9 cellular contexts compared by ENCODE assay signal in genomic region chr2:68487773-68488355, GRCh38. TPM values are rescaled to one million over a fixed set of nuclear protein-coding genes. Genes with fewer than 3 reads are reported as not detected.
DNase-seq lines count a peak whose midpoint lies in the region; ATAC-seq and TF ChIP-seq lines count a peak whose summit lies in the region.
"Had no signal": no experiment of that assay in that cellular context is flagged by ENCODE, and none has a peak within 500 bp of the region (broad histone marks: within the 10 kb centered on the region; RNA-seq: fewer than 3 reads in every experiment).

No MANE protein-coding gene starts in this region.

- TF ChIP-seq RAD21 in SK-N-SH (IDR thresholded peaks at IDR 0.05; ENCODE audit: low read length), result peak; percentile 66

- peak in 1 of 2 donors; percentile 56 for ATAC-seq in CD4-positive, CD25-positive, alpha-beta regulatory T cell (ENCODE audit: low read depth in 2 of 2)
- ATAC-seq in foreskin keratinocyte (no peak), upper lobe of right lung (peak; percentile 43), HG02852 (IDR thresholded peaks at IDR 0.05; ENCODE audit: unreplicated experiment) (no peak), HG03460 (IDR thresholded peaks at IDR 0.05; ENCODE audit: unreplicated experiment) (no peak)

- no peak for TF ChIP-seq EP300 in SK-N-SH (IDR thresholded peaks at IDR 0.05; ENCODE audit: borderline replicate concordance in 1 of 2, low read depth in 1 of 2, low read length in 1 of 2)

- H3K36me3 ChIP-seq in CD4-positive, CD25-positive, alpha-beta regulatory T cell (ENCODE audit: control insufficient read depth, insufficient read depth, low read length), result no peaks in the 10 kb centered on the region
- H3K36me3 ChIP-seq in SK-N-SH (replicated peaks in 1 of 2; ENCODE audit: control insufficient read depth in 1 of 2, insufficient read depth in 2 of 2, low read length in 1 of 2) (no peaks in the 10 kb centered on the region), upper lobe of right lung (no peaks in the 10 kb centered on the region)

- H2AFZ ChIP-seq in SK-N-SH (ENCODE audit: low read depth), result peak overlapping the region; percentile 50; the same call in 1 of the 2 replicates

- no peaks in the 10 kb centered on the region for H3K27me3 ChIP-seq in CD4-positive, CD25-positive, alpha-beta regulatory T cell (ENCODE audit: control insufficient read depth, insufficient read depth, low read length)
- H3K27me3 ChIP-seq in SK-N-SH (ENCODE audit: insufficient read depth) (no peaks in the 10 kb centered on the region), foreskin keratinocyte (no peaks in the 10 kb centered on the region), upper lobe of right lung (no peaks in the 10 kb centered on the region)

- H3K36me3 Mint-ChIP-seq in CD4-positive, CD25-positive, alpha-beta regulatory T cell, result no peaks in the 10 kb centered on the region
- no peaks in the 10 kb centered on the region for H3K36me3 Mint-ChIP-seq in activated CD4-positive, alpha-beta T cell treated with anti-CD3 and anti-CD28 coated beads, Interleukin-2, amount 10 ng/mL, durations not matched to agents 7 days and 5 days (ENCODE audit: low read depth)

- POLR2A ChIA-PET in SK-N-SH (lab: Yijun Ruan, JAX), result no interaction called here
- POLR2A ChIA-PET in activated CD4-positive, alpha-beta T cell treated with anti-CD3 and anti-CD28 coated beads, Interleukin-2, amount 10 ng/mL, durations not matched to agents 7 days and 5 days (lab: Charles Lee), result no interaction called here

- H3K9me3 ChIP-seq in CD4-positive, CD25-positive, alpha-beta regulatory T cell (ENCODE audit: control insufficient read depth in 2 of 2, low read length in 2 of 2), result no peaks in the 10 kb centered on the region
- H3K9me3 ChIP-seq in SK-N-SH, result no peaks in the 10 kb centered on the region
- H3K9me3 ChIP-seq in upper lobe of right lung, result no peaks in the 10 kb centered on the region

- no peaks in the 10 kb centered on the region for H3K79me2 ChIP-seq in SK-N-SH (ENCODE audit: insufficient read depth)

- peaks cover 4% of the 10 kb centered on the region for H3F3A ChIP-seq in SK-N-SH (replicated peaks; ENCODE audit: insufficient read depth)

- no peaks in the 10 kb centered on the region for H3K9me2 ChIP-seq in SK-N-SH

- TF ChIP-seq CTCF in SK-N-SH (IDR thresholded peaks at IDR 0.05) (peak; percentile 72), foreskin keratinocyte (conservative IDR thresholded peaks at IDR 0.05) (peak; percentile 70), upper lobe of right lung (IDR thresholded peaks at IDR 0.05) (peak; percentile 62)

- peaks cover 6% of the 10 kb centered on the region for H3K4me1 ChIP-seq in CD4-positive, CD25-positive, alpha-beta regulatory T cell (ENCODE audit: control insufficient read depth, insufficient read depth, low read length, poor library complexity, severe bottlenecking)
- no peaks in the 10 kb centered on the region; a peak in 1 of 4 replicates for H3K4me1 ChIP-seq in SK-N-SH (ENCODE audit: control insufficient read depth in 1 of 2, insufficient read depth in 2 of 2, low read depth in 1 of 2, low read length in 1 of 2)
- no peaks in the 10 kb centered on the region for H3K4me1 ChIP-seq in foreskin keratinocyte
- no peaks in the 10 kb centered on the region for H3K4me1 ChIP-seq in upper lobe of right lung

- H4K20me1 ChIP-seq in SK-N-SH (ENCODE audit: insufficient read depth), result no peaks in the 10 kb centered on the region

- no peak overlapping the region for H3K27ac Mint-ChIP-seq in CD4-positive, CD25-positive, alpha-beta regulatory T cell
- no peak overlapping the region for H3K27ac Mint-ChIP-seq in activated CD4-positive, alpha-beta T cell treated with anti-CD3 and anti-CD28 coated beads, Interleukin-2, amount 10 ng/mL, durations not matched to agents 7 days and 5 days

- H3K9ac ChIP-seq in SK-N-SH, result no peak overlapping the region

- H3K4me1 Mint-ChIP-seq in CD4-positive, CD25-positive, alpha-beta regulatory T cell, result peaks cover 4 to 15% (median 9%) of the 10 kb centered on the region in 4 donors
- H3K4me1 Mint-ChIP-seq in activated CD4-positive, alpha-beta T cell treated with anti-CD3 and anti-CD28 coated beads, Interleukin-2, amount 10 ng/mL, durations not matched to agents 7 days and 5 days, result peaks cover 3% of the 10 kb centered on the region

- no peak overlapping the region for H3K4me2 ChIP-seq in SK-N-SH

- H3K9me3 Mint-ChIP-seq in CD4-positive, CD25-positive, alpha-beta regulatory T cell, result no peaks in the 10 kb centered on the region
- H3K9me3 Mint-ChIP-seq in activated CD4-positive, alpha-beta T cell treated with anti-CD3 and anti-CD28 coated beads, Interleukin-2, amount 10 ng/mL, durations not matched to agents 7 days and 5 days, result no peaks in the 10 kb centered on the region

- peak overlapping the region in 1 of 4 donors; percentile 47 for H3K4me3 Mint-ChIP-seq in CD4-positive, CD25-positive, alpha-beta regulatory T cell
- no peak overlapping the region for H3K4me3 Mint-ChIP-seq in activated CD4-positive, alpha-beta T cell treated with anti-CD3 and anti-CD28 coated beads, Interleukin-2, amount 10 ng/mL, durations not matched to agents 7 days and 5 days

- peak overlapping the region; percentile 43 for H3K4me3 ChIP-seq in CD4-positive, CD25-positive, alpha-beta regulatory T cell (ENCODE audit: low read depth, low read length)
- no peak overlapping the region; a peak in 1 of 4 replicates for H3K4me3 ChIP-seq in SK-N-SH (ENCODE audit: low read depth in 2 of 2, low read length in 1 of 2)
- H3K4me3 ChIP-seq in upper lobe of right lung, result no peak overlapping the region

- H3K27me3 Mint-ChIP-seq in CD4-positive, CD25-positive, alpha-beta regulatory T cell, result no peaks in the 10 kb centered on the region
- H3K27me3 Mint-ChIP-seq in activated CD4-positive, alpha-beta T cell treated with anti-CD3 and anti-CD28 coated beads, Interleukin-2, amount 10 ng/mL, durations not matched to agents 7 days and 5 days, result no peaks in the 10 kb centered on the region

- CTCF ChIA-PET in SK-N-SH (lab: Yijun Ruan, JAX), result interaction anchor here (0.5 to 4.5 kb wide), 50 partner anchors 9 to 446 kb away, joined by 3 to 58 read pairs (median 4); partner anchors contain the start of genes APLF, ARHGAP25, FBXO48 and PROKR1
- CTCF ChIA-PET in activated CD4-positive, alpha-beta T cell treated with anti-CD3 and anti-CD28 coated beads, Interleukin-2, amount 10 ng/mL, durations not matched to agents 7 days and 5 days (lab: Charles Lee), result interaction anchor here (0.8 to 1.8 kb wide), 5 partner anchors 10 to 437 kb away, joined by 3 to 5 read pairs (median 4); no protein-coding TSS in a partner anchor

- intact Hi-C loops in upper lobe of right lung (cut with DNase I), result no loop called here

- H3K27ac ChIP-seq in CD4-positive, CD25-positive, alpha-beta regulatory T cell (ENCODE audit: insufficient read depth, low read length, poor library complexity, severe bottlenecking), result no peak overlapping the region
- H3K27ac ChIP-seq in SK-N-SH (ENCODE audit: low read depth in 2 of 2, low read length in 1 of 2) (no peak overlapping the region), foreskin keratinocyte (no peak overlapping the region), upper lobe of right lung (no peak overlapping the region)
- H3K27ac ChIP-seq: epithelial cell of prostate had no signal

- 61% methylated on average over 3 of the region's 3 CpGs for WGBS in SK-N-SH (ENCODE audit: low lambda C conversion rate)

- DNase-seq in CD4-positive, CD25-positive, alpha-beta regulatory T cell, result peak in 2 of 3 donors; percentile 49 to 52
- DNase-seq in HCEC 1CT, result peak; percentile 40
- peak; percentile 36 for DNase-seq in SK-N-SH
- DNase-seq in foreskin keratinocyte, result no peak
- DNase-seq in upper lobe of right lung, result no peak
- DNase-seq in activated CD4-positive, alpha-beta T cell treated with anti-CD3 and anti-CD28 coated beads, Interleukin-2, amount 10 ng/mL, durations not matched to agents 7 days and 5 days, result no peak

TF ChIP-seq in SK-N-SH, 30 proteins besides CTCF, POLR2A, EP300 and RAD21:
- peak; percentile 33 for TF ChIP-seq SMC3 (IDR thresholded peaks at IDR 0.05; ENCODE audit: low read depth, low read length)
- no peak for TF ChIP-seq NRF1 (IDR thresholded peaks at IDR 0.05; ENCODE audit: low read depth, low read length)
TF ChIP-seq in SK-N-SH: peak in this region for 1.

RNA-seq across cellular contexts. Expression of gene APLF, which starts 20.5 kb away (rescaled TPM):
- 3.9 TPM for total RNA-seq in CD4-positive, CD25-positive, alpha-beta regulatory T cell
- polyA plus RNA-seq in CD4-positive, CD25-positive, alpha-beta regulatory T cell, result 1 to 10 TPM; 1.5 to 2.9 (median 2.1) TPM
- polyA plus RNA-seq in SK-N-SH (2012; rRNA removed) (1.1 and 1.3 TPM in 2 replicates), foreskin keratinocyte (1.6 TPM in 2 replicates)
- 1.4 and 1.8 TPM in 2 replicates for polyA plus RNA-seq in SK-N-SH (2012; cell fraction: cytosol; rRNA removed)
- 1.2 and 1.8 TPM in 2 replicates for polyA plus RNA-seq in SK-N-SH (2012; cell fraction: nucleus; rRNA removed)
- total RNA-seq in foreskin keratinocyte (3.0 and 3.2 TPM in 2 replicates), upper lobe of right lung (6.8 TPM)
- 1 to 10 TPM; 2.7 to 3.7 TPM for total RNA-seq in activated CD4-positive, alpha-beta T cell treated with anti-CD3 and anti-CD28 coated beads, Interleukin-2, amount 10 ng/mL, durations not matched to agents 7 days and 5 days

RNA-seq across cellular contexts. Expression of gene FBXO48, which starts 20.8 kb away (rescaled TPM):
- total RNA-seq in CD4-positive, CD25-positive, alpha-beta regulatory T cell, result 2.7 TPM
- 1 to 10 TPM in 2 of 4 donors, under 1 TPM in 2; 0.59 to 1.3 (median 0.82) TPM for polyA plus RNA-seq in CD4-positive, CD25-positive, alpha-beta regulatory T cell
- polyA plus RNA-seq in SK-N-SH (2012; rRNA removed) (0.30 and 0.45 TPM in 2 replicates), foreskin keratinocyte (0.66 and 0.90 TPM in 2 replicates)
- polyA plus RNA-seq in SK-N-SH (2012; cell fraction: cytosol; rRNA removed), result 0.41 and 0.48 TPM in 2 replicates
- 0.26 and 0.56 TPM in 2 replicates for polyA plus RNA-seq in SK-N-SH (2012; cell fraction: nucleus; rRNA removed)
- total RNA-seq in foreskin keratinocyte (1.6 TPM in 2 replicates), upper lobe of right lung (1.8 TPM)
- total RNA-seq in activated CD4-positive, alpha-beta T cell treated with anti-CD3 and anti-CD28 coated beads, Interleukin-2, amount 10 ng/mL, durations not matched to agents 7 days and 5 days, result 1 to 10 TPM; 2.8 to 3.7 TPM

Comparison
In these comparisons a context has a peak if more than half of its experiments do, and no peak if none do; other contexts are left out.
1. DNase-seq: peak in CD4-positive, CD25-positive, alpha-beta regulatory T cell (2 of 3), HCEC 1CT (single experiment) and SK-N-SH (single experiment); none in foreskin keratinocyte (0 of 2), upper lobe of right lung (single experiment) and activated CD4-positive, alpha-beta T cell treated with anti-CD3 and anti-CD28 coated beads, Interleukin-2, amount 10 ng/mL, durations not matched to agents 7 days and 5 days (single experiment).
2. Peak in every context shown above with its lines, with median percentiles within 50 percentile points of each other: CTCF ChIP-seq.